ENCODE assay signal across 8 cellular contexts in the genomic region with DNA sequence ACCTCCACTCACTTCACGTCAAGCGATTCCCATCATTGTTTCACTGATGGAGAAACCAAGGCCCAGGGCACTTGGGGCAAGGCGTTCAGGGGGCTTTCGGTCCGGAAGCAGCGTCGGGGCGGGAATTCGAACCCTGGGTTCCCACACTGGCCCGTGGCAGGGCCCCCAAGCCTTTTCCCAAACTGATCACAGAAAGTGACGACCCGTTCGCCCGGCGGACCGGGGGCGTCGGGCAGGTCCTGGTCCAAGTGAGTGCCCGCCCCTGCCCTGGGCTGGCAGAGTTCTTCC. TPM values are rescaled to one million over a fixed set of nuclear protein-coding genes. Genes with fewer than 3 reads are reported as not detected.
DNase-seq lines count a peak whose midpoint lies in the region; TF ChIP-seq lines count a peak whose summit lies in the region.

No MANE protein-coding gene starts in this region.

- DNase-seq in AG04449 (ENCODE audit: low read depth, low spot score), result no peak
- no peak for DNase-seq in HFF-Myc (ENCODE audit: extremely low read depth, low read depth)
- no peak for DNase-seq in adrenal gland
- DNase-seq in medulla oblongata (ENCODE audit: extremely low spot score), result peak; percentile 12
- no peak for DNase-seq in stimulated activated CD8-positive, alpha-beta memory T cell treated with anti-CD3 and anti-CD28 coated beads, Interleukin-4, amount 100 ng/mL, for 48 hours
- no peak for DNase-seq in GM03348 (ENCODE audit: low spot score)
- DNase-seq in NCI-H1436 (lab: John Stamatoyannopoulos, UW), result no peak
- DNase-seq in COR-L47 (lab: John Stamatoyannopoulos, UW), result no peak

- peak overlapping the region in 4 of 5 donors; percentile 86 to 98 (median 98) for H3K27ac ChIP-seq in adrenal gland

- intact Hi-C loops in adrenal gland (cut with DNase I), result no loop called here

- WGBS in adrenal gland, 4 donors, result 0 to 8% (median 0%) methylated on average over 2 to 19 of the region's 19 CpGs

- H3K4me1 ChIP-seq in adrenal gland (replicated peaks in 1 of 2), result peaks cover 13 to 16% of the 10 kb centered on the region in 2 donors

- H3K4me3 ChIP-seq in AG04449 (ENCODE audit: low read depth, low read length) (peak overlapping the region; percentile 97), HFF-Myc (replicated peaks; ENCODE audit: low read depth, low read length) (peak overlapping the region; percentile 78), adrenal gland (peak overlapping the region; percentile 19 to 99 (median 64))

- TF ChIP-seq CTCF in AG04449 (IDR thresholded peaks at IDR 0.05; ENCODE audit: insufficient read depth, low read length, missing control alignments) (no peak), HFF-Myc (IDR thresholded peaks at IDR 0.05; ENCODE audit: low read depth, low read length, missing control alignments) (no peak), adrenal gland (IDR thresholded peaks at IDR 0.05) (no peak)

- H3K36me3 ChIP-seq in adrenal gland (replicated peaks in 1 of 2), result peaks cover 0 to 13% of the 10 kb centered on the region in 2 donors

- H3K9me3 ChIP-seq in adrenal gland (replicated peaks in 1 of 3), result no peaks in the 10 kb centered on the region

- POLR2A ChIA-PET in AG04449 (lab: Yijun Ruan, JAX), result no interaction called here

- CTCF ChIA-PET in AG04449 (lab: Yijun Ruan, JAX), result no interaction called here

- H3K27me3 ChIP-seq in adrenal gland, result no peaks in the 10 kb centered on the region

- no peak for TF ChIP-seq POLR2A in adrenal gland (IDR thresholded peaks at IDR 0.05)

RNA-seq across cellular contexts. Expression of gene MON1B, which starts 0.9 kb away (rescaled TPM):
- total RNA-seq in adrenal gland, result 10 to 100 TPM; 18.0 to 94.0 (median 41.7) TPM
- polyA plus RNA-seq in adrenal gland, result 10 to 100 TPM; 15.6 to 22.0 (median 17.1) TPM

RNA-seq across cellular contexts. Expression of gene SYCE1L, which starts 9.1 kb away (rescaled TPM):
- total RNA-seq in adrenal gland, result 1 to 10 TPM in 5 of 8 donors, under 1 TPM in 1, not detected in 2; 0.42 to 4.6 (median 1.8) TPM
- 10 to 100 TPM in 1 of 3 donors, 1 to 10 TPM in 1, not detected in 1; 3.5 to 10.8 TPM for polyA plus RNA-seq in adrenal gland
